Comparison of ENCODE assay signal across 8 cellular contexts in the genomic region with DNA sequence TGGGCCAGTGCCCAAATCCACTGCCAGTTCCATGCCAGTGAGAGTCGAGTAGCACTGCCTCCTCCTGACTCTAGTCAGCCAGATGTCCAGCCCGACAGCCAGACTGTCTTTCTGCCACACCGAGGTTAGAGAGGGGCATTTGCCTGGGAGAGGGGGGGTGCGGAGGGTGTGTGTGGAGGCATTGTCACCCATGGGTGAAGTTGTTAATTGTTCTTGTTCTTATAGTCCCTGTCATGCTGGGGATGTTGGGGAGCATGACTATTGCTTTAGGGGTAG. TPM values are rescaled to one million over a fixed set of nuclear protein-coding genes. Genes with fewer than 3 reads are reported as not detected.
A peak's percentile ranks its signal among the peaks of the same experiment; 100 is the strongest.
DNase-seq lines count a peak whose midpoint lies in the region; ATAC-seq and TF ChIP-seq lines count a peak whose summit lies in the region.

No MANE protein-coding gene starts in this region.

- POLR2A ChIA-PET in AG04450 (lab: Yijun Ruan, JAX), result interaction anchor here (0.8 to 1.0 kb wide), 2 partner anchors 18 to 92 kb away, joined by 3 read pairs; partner anchors contain the start of genes CCDC107, CREB3, RMRP and TLN1
- POLR2A ChIA-PET in naive thymus-derived CD4-positive, alpha-beta T cell (lab: Charles Lee), result interaction anchor here (0.9 to 5.1 kb wide), 8 partner anchors 8 to 133 kb away, joined by 4 to 50 read pairs (median 15); partner anchors contain the start of genes CREB3 and TLN1

- H3K9me3 Mint-ChIP-seq in naive thymus-derived CD4-positive, alpha-beta T cell, result no peaks in the 10 kb centered on the region

- intact Hi-C loops in naive thymus-derived CD4-positive, alpha-beta T cell (cut with micrococcal nuclease), result no loop called here

- H3K4me2 ChIP-seq in Karpas-422 (ENCODE audit: low read depth, low read length, poor library complexity, severe bottlenecking), result peak overlapping the region; percentile 92

- no peaks in the 10 kb centered on the region for H3K9me2 ChIP-seq in Karpas-422 (replicated peaks; ENCODE audit: insufficient read depth, low read length)

- peaks cover 6% of the 10 kb centered on the region; the same call in 1 of the 2 replicates for H3K36me3 ChIP-seq in Karpas-422 (ENCODE audit: insufficient read depth, low read length)
- H3K36me3 ChIP-seq in naive thymus-derived CD4-positive, alpha-beta T cell (ENCODE audit: control insufficient read depth in 2 of 3, insufficient read depth in 3 of 3, low read length in 3 of 3), result peaks cover 9 to 49% (median 12%) of the 10 kb centered on the region in 3 experiments

- peaks cover 32 to 63% (median 48%) of the 10 kb centered on the region in 7 donors for H3K4me1 Mint-ChIP-seq in naive thymus-derived CD4-positive, alpha-beta T cell

- no peak overlapping the region for H2AFZ ChIP-seq in Karpas-422 (ENCODE audit: low read length)

- H3K9me3 ChIP-seq in AG04450 (ENCODE audit: control insufficient read depth, insufficient read depth, low read length), result peaks cover 3% of the 10 kb centered on the region; the same call in 1 of the 2 replicates
- no peaks in the 10 kb centered on the region for H3K9me3 ChIP-seq in Karpas-422 (ENCODE audit: low read length)
- no peaks in the 10 kb centered on the region for H3K9me3 ChIP-seq in naive thymus-derived CD4-positive, alpha-beta T cell (ENCODE audit: control insufficient read depth in 2 of 3, low read length in 3 of 3)

- H3K27ac Mint-ChIP-seq in naive thymus-derived CD4-positive, alpha-beta T cell, result peak overlapping the region; percentile 89 to 97 (median 96)

- peaks cover 7 to 26% (median 18%) of the 10 kb centered on the region in 5 donors for H3K36me3 Mint-ChIP-seq in naive thymus-derived CD4-positive, alpha-beta T cell

- H3K4me3 Mint-ChIP-seq in naive thymus-derived CD4-positive, alpha-beta T cell, result peak overlapping the region; percentile 89 to 98 (median 96)

- H3K27me3 Mint-ChIP-seq in naive thymus-derived CD4-positive, alpha-beta T cell, result no peaks in the 10 kb centered on the region

- CTCF ChIA-PET in AG04450 (lab: Charles Lee), result interaction anchor here (0.7 to 5.4 kb wide), 3 partner anchors 9 to 40 kb away, joined by 3 to 46 read pairs (median 3); no protein-coding TSS in a partner anchor
- CTCF ChIA-PET in naive thymus-derived CD4-positive, alpha-beta T cell (lab: Charles Lee), result interaction anchor here (0.7 to 5.6 kb wide), 6 partner anchors 14 to 146 kb away, joined by 3 to 61 read pairs (median 4); partner anchors contain the start of genes CREB3 and TLN1

- peaks cover 38% of the 10 kb centered on the region for H3K4me1 ChIP-seq in Karpas-422 (ENCODE audit: low read length)
- H3K4me1 ChIP-seq in naive thymus-derived CD4-positive, alpha-beta T cell (ENCODE audit: control insufficient read depth in 2 of 2, insufficient read depth in 2 of 2, low read length in 2 of 2), result peaks cover 32 to 33% of the 10 kb centered on the region in 2 donors

- no peak for ATAC-seq in naive thymus-derived CD4-positive, alpha-beta T cell

- H4K20me1 ChIP-seq in Karpas-422 (ENCODE audit: insufficient read depth, low read depth, low read length), result peaks cover 31% of the 10 kb centered on the region

- peaks cover 51% of the 10 kb centered on the region for H3K79me2 ChIP-seq in Karpas-422 (ENCODE audit: low read length)

- TF ChIP-seq CTCF in AG04450 (IDR thresholded peaks at IDR 0.05; ENCODE audit: low read depth, low read length), result no peak

- H3K27me3 ChIP-seq in AG04450 (ENCODE audit: control insufficient read depth, insufficient read depth, low read length) (no peaks in the 10 kb centered on the region), Karpas-422 (ENCODE audit: low read length) (no peaks in the 10 kb centered on the region)
- no peaks in the 10 kb centered on the region for H3K27me3 ChIP-seq in naive thymus-derived CD4-positive, alpha-beta T cell (ENCODE audit: control insufficient read depth in 2 of 2, insufficient read depth in 2 of 2, low read length in 2 of 2)

- H3K4me3 ChIP-seq in AG04450 (ENCODE audit: low read depth, low read length) (peak overlapping the region; percentile 90), Karpas-422 (ENCODE audit: low read length) (peak overlapping the region; percentile 87)
- peak overlapping the region; percentile 84 for H3K4me3 ChIP-seq in naive thymus-derived CD4-positive, alpha-beta T cell (ENCODE audit: low read length)

- DNase-seq in AG04450 (ENCODE audit: low read depth, low spot score) (no peak), Karpas-422 (no peak), iPS-NIHi11 (ENCODE audit: low spot score) (no peak), DMS 273 (lab: John Stamatoyannopoulos, UW; ENCODE audit: unreplicated experiment) (no peak), NCI-H510A (lab: John Stamatoyannopoulos, UW) (no peak), NCI-H524 (lab: John Stamatoyannopoulos, UW) (no peak)
- DNase-seq in naive thymus-derived CD4-positive, alpha-beta T cell, result peak in 1 of 9 donors; percentile 8

- H3K27ac ChIP-seq in AG04450 (ENCODE audit: low read depth, low read length), result no peak overlapping the region
- peak overlapping the region; percentile 43; the same call in 1 of the 2 replicates for H3K27ac ChIP-seq in Karpas-422 (ENCODE audit: low read length)
- peak overlapping the region; percentile 90 for H3K27ac ChIP-seq in cingulate gyrus (ENCODE audit: low read depth, low read length)
- peak overlapping the region; percentile 87 for H3K27ac ChIP-seq in naive thymus-derived CD4-positive, alpha-beta T cell (ENCODE audit: low read depth, low read length)

- H3K9ac ChIP-seq in Karpas-422 (ENCODE audit: low read length), result peak overlapping the region; percentile 88

RNA-seq across cellular contexts. Expression of gene RGP1, which starts 1.1 kb away (rescaled TPM):
- polyA plus RNA-seq in AG04450 (2011; rRNA removed), result 20.2 and 20.7 TPM in 2 replicates
- polyA minus RNA-seq in AG04450 (2011; rRNA and poly(A)+ RNA removed), result 26.2 and 29.1 TPM in 2 replicates
- 13.4 and 13.8 TPM in 2 replicates for total RNA-seq in Karpas-422 (2014; rRNA removed; shearing (Covaris generic); ENCODE audit: low replicate concordance)
- total RNA-seq in naive thymus-derived CD4-positive, alpha-beta T cell, result 10 to 100 TPM; 21.2 to 28.8 (median 23.3) TPM
- 1 to 10 TPM; 8.8 to 9.1 TPM for polyA plus RNA-seq in naive thymus-derived CD4-positive, alpha-beta T cell

RNA-seq across cellular contexts. Expression of gene GBA2, which starts 1.2 kb away (rescaled TPM):
- polyA plus RNA-seq in AG04450 (2011; rRNA removed), result 32.9 and 34.7 TPM in 2 replicates
- polyA minus RNA-seq in AG04450 (2011; rRNA and poly(A)+ RNA removed), result 37.4 and 47.3 TPM in 2 replicates
- total RNA-seq in Karpas-422 (2014; rRNA removed; shearing (Covaris generic); ENCODE audit: low replicate concordance), result 54.9 and 74.2 TPM in 2 replicates
- total RNA-seq in naive thymus-derived CD4-positive, alpha-beta T cell, result 10 to 100 TPM; 22.7 to 55.4 (median 49.9) TPM
- polyA plus RNA-seq in naive thymus-derived CD4-positive, alpha-beta T cell, result 10 to 100 TPM; 18.0 to 24.3 TPM

RNA-seq across cellular contexts. Expression of gene MSMP, which starts 3.9 kb away (rescaled TPM):
- not detected in 2 replicates for polyA plus RNA-seq in AG04450 (2011; rRNA removed)
- polyA minus RNA-seq in AG04450 (2011; rRNA and poly(A)+ RNA removed), result not detected in 2 replicates
- 1.1 and 4.2 TPM in 2 replicates for total RNA-seq in Karpas-422 (2014; rRNA removed; shearing (Covaris generic); ENCODE audit: low replicate concordance)
- total RNA-seq in naive thymus-derived CD4-positive, alpha-beta T cell, result under 1 TPM in 3 of 5 experiments, not detected in 2; 0.48 to 0.84 (median 0.61) TPM
- not detected for polyA plus RNA-seq in naive thymus-derived CD4-positive, alpha-beta T cell

RNA-seq across cellular contexts. Expression of gene CREB3, which starts 17.7 kb away (rescaled TPM):
- 51.1 and 58.1 TPM in 2 replicates for polyA plus RNA-seq in AG04450 (2011; rRNA removed)
- polyA minus RNA-seq in AG04450 (2011; rRNA and poly(A)+ RNA removed), result 32.5 and 41.9 TPM in 2 replicates
- total RNA-seq in Karpas-422 (2014; rRNA removed; shearing (Covaris generic); ENCODE audit: low replicate concordance), result 10.8 and 17.1 TPM in 2 replicates
- total RNA-seq in naive thymus-derived CD4-positive, alpha-beta T cell, result 10 to 100 TPM; 13.4 to 22.1 (median 20.9) TPM
- polyA plus RNA-seq in naive thymus-derived CD4-positive, alpha-beta T cell, result 10 to 100 TPM; 33.2 to 40.2 TPM

RNA-seq across cellular contexts. Expression of gene TLN1, which starts 18.2 kb away (rescaled TPM):
- polyA plus RNA-seq in AG04450 (2011; rRNA removed), result 165 and 224 TPM in 2 replicates
- 900 and 1,135 TPM in 2 replicates for polyA minus RNA-seq in AG04450 (2011; rRNA and poly(A)+ RNA removed)
- 54.2 and 94.0 TPM in 2 replicates for total RNA-seq in Karpas-422 (2014; rRNA removed; shearing (Covaris generic); ENCODE audit: low replicate concordance)
- total RNA-seq in naive thymus-derived CD4-positive, alpha-beta T cell, result 100 to 1,000 TPM; 191 to 369 (median 241) TPM
- polyA plus RNA-seq in naive thymus-derived CD4-positive, alpha-beta T cell, result 100 to 1,000 TPM in 1 of 2 donors, 10 to 100 TPM in 1; 33.8 to 112 TPM
